22 cellular contexts compared by ENCODE assay signal in the genomic region with DNA sequence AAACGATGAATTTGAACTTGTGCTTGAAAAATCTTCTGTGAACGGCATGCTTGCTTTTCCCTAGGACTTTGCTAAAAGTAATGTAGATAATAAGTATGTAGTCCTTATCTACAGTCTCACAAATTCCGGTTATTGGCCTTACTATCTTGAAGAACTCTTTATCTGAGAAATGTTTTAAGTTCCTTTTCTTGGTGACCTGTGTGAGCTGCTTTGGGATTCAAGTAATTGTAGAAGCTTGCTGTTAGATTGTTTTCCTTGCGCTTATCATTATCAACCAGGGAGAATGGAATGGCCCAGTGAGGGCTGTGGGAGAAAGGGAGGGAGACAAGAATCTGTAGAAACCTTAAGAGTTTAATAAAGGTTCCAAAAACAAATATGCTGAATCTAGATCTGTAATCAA.
"Had no signal": no experiment of that assay in that cellular context is flagged by ENCODE, and none has a peak within 500 bp of the region (broad histone marks: within the 10 kb centered on the region; RNA-seq: fewer than 3 reads in every experiment).

No MANE protein-coding gene starts in this region.

- H3K9ac ChIP-seq: KMS-11 had no signal

- H3K4me3 ChIP-seq: adrenal gland, MG63 had no signal

- H3K9me3 Mint-ChIP-seq: activated naive CD8-positive, alpha-beta T cell treated with anti-CD3 and anti-CD28 coated beads, Interleukin-2, amount 10 ng/mL, durations not matched to agents 7 days and 5 days; activated T-helper 2 cell treated with anti-CD3 and anti-CD28 coated beads, Interferon-gamma antibody, Interleukin-2, Interleukin-4, amounts not matched to agents 10 μg/mL and 5 μg/mL and 100 μg/mL, durations not matched to agents 14 hours and 24 hours and 36 hours; T-helper 1 cell treated with Interleukin-12 subunit alpha and Interleukin-12 subunit beta and Interleukin-4 antibody, amounts not matched to agents 30 μg/mL and 1 μg/mL, for 36 hours had no signal

- H3K4me1 ChIP-seq: adrenal gland had no signal

- DNase-seq: activated CD4-positive, alpha-beta T cell treated with anti-CD3 and anti-CD28 coated beads for 4 hours; activated CD8-positive, alpha-beta memory T cell treated with anti-CD3 and anti-CD28 coated beads, Interleukin-2, amount 50 U/mL, for 4 hours; activated CD8-positive, alpha-beta T cell treated with anti-CD3 and anti-CD28 coated beads for 36 hours; activated naive CD4-positive, alpha-beta T cell treated with anti-CD3 and anti-CD28 coated beads, Interleukin-2, amount 50 U/mL, for 16 hours; activated naive CD8-positive, alpha-beta T cell treated with anti-CD3 and anti-CD28 coated beads, Interleukin-2, amount 10 ng/mL, durations not matched to agents 7 days and 5 days; activated T-cell treated with anti-CD3 and anti-CD28 coated beads, Interleukin-2, amount 50 U/mL, for 72 hours; adrenal gland; anterior cingulate cortex; central memory CD4-positive, alpha-beta T cell; MG63; NCI-H1105; NCI-H1436; NCI-H1694 treated with DMSO at 0.1 percent for 48 hours; NCI-H2029 treated with DMSO at 0.1 percent for 48 hours; NCI-H510A treated with DMSO at 0.1 percent for 48 hours; NCI-H69; PC-3; SHP77 treated with DMSO at 0.1 percent for 48 hours; WERI-Rb-1 had no signal

- H3K36me3 ChIP-seq: adrenal gland, MG63, WERI-Rb-1 had no signal

- H3K36me3 Mint-ChIP-seq: activated naive CD8-positive, alpha-beta T cell treated with anti-CD3 and anti-CD28 coated beads, Interleukin-2, amount 10 ng/mL, durations not matched to agents 7 days and 5 days had no signal

- H3K27ac ChIP-seq: adrenal gland, KMS-11, WERI-Rb-1 had no signal

- ATAC-seq: activated CD8-positive, alpha-beta T cell treated with anti-CD3 and anti-CD28 coated beads for 36 hours; activated T-cell treated with anti-CD3 and anti-CD28 coated beads, Interleukin-2, amount 50 U/mL, for 72 hours; PC-3 had no signal

- H3K27ac Mint-ChIP-seq: activated CD8-positive, alpha-beta T cell treated with anti-CD3 and anti-CD28 coated beads for 36 hours; activated naive CD8-positive, alpha-beta T cell treated with anti-CD3 and anti-CD28 coated beads, Interleukin-2, amount 10 ng/mL, durations not matched to agents 7 days and 5 days; activated T-cell treated with anti-CD3 and anti-CD28 coated beads, Interleukin-2, amount 50 U/mL, for 72 hours; activated T-helper 2 cell treated with anti-CD3 and anti-CD28 coated beads, Interferon-gamma antibody, Interleukin-2, Interleukin-4, amounts not matched to agents 10 μg/mL and 5 μg/mL and 100 μg/mL, durations not matched to agents 14 hours and 24 hours and 36 hours; T-helper 1 cell treated with Interleukin-12 subunit alpha and Interleukin-12 subunit beta and Interleukin-4 antibody, amounts not matched to agents 30 μg/mL and 1 μg/mL, for 36 hours had no signal

- H3K4me3 Mint-ChIP-seq: activated CD8-positive, alpha-beta T cell treated with anti-CD3 and anti-CD28 coated beads for 36 hours; activated naive CD8-positive, alpha-beta T cell treated with anti-CD3 and anti-CD28 coated beads, Interleukin-2, amount 10 ng/mL, durations not matched to agents 7 days and 5 days; activated T-cell treated with anti-CD3 and anti-CD28 coated beads, Interleukin-2, amount 50 U/mL, for 72 hours; T-helper 1 cell treated with Interleukin-12 subunit alpha and Interleukin-12 subunit beta and Interleukin-4 antibody, amounts not matched to agents 30 μg/mL and 1 μg/mL, for 36 hours had no signal

- H3K27me3 Mint-ChIP-seq: activated CD8-positive, alpha-beta T cell treated with anti-CD3 and anti-CD28 coated beads for 36 hours; activated naive CD8-positive, alpha-beta T cell treated with anti-CD3 and anti-CD28 coated beads, Interleukin-2, amount 10 ng/mL, durations not matched to agents 7 days and 5 days had no signal

- H3K27me3 ChIP-seq: adrenal gland, MG63 had no signal

- H3K4me2 ChIP-seq: KMS-11 had no signal

- H3K4me1 Mint-ChIP-seq: activated naive CD8-positive, alpha-beta T cell treated with anti-CD3 and anti-CD28 coated beads, Interleukin-2, amount 10 ng/mL, durations not matched to agents 7 days and 5 days had no signal

- H3K9me3 ChIP-seq: adrenal gland, MG63 had no signal
